Comparison of ENCODE assay signal across 10 cellular contexts in genomic region chr3:50243552-50243895, GRCh38. TPM values are rescaled to one million over a fixed set of nuclear protein-coding genes. Genes with fewer than 3 reads are reported as not detected.
A peak's percentile ranks its signal among the peaks of the same experiment; 100 is the strongest.
DNase-seq lines count a peak whose midpoint lies in the region; ATAC-seq and TF ChIP-seq lines count a peak whose summit lies in the region.
"Had no signal": no experiment of that assay in that cellular context is flagged by ENCODE, and none has a peak within 500 bp of the region (broad histone marks: within the 10 kb centered on the region; RNA-seq: fewer than 3 reads in every experiment).

No MANE protein-coding gene starts in this region.

- no TSS peak for BruUV-seq in OCI-LY7 (replicated peaks; lab: Mats Ljungman, UMichigan)

- H3K27ac Mint-ChIP-seq in neural crest cell (ENCODE audit: unreplicated experiment): peak overlapping the region; percentile 27

- H3K4me3 Mint-ChIP-seq in neural crest cell: peak overlapping the region; percentile 62

- CTCF ChIA-PET in AG04450 (lab: Charles Lee) (interaction anchor here (0.6 to 1.6 kb wide), 9 partner anchors 8 to 49 kb away, joined by 3 to 13 read pairs (median 4); no protein-coding TSS in a partner anchor), OCI-LY7 (lab: Charles Lee; ENCODE audit: unreplicated experiment) (interaction anchor here (0.6 to 1.3 kb wide), 3 partner anchors 14 to 94 kb away, joined by 3 to 4 read pairs (median 3); no protein-coding TSS in a partner anchor)

- POLR2A ChIA-PET in AG04450 (lab: Yijun Ruan, JAX) (no interaction called here), OCI-LY7 (lab: Charles Lee) (interaction anchor here (0.9 to 1.1 kb wide), 3 partner anchors 8 to 15 kb away, joined by 3 to 6 read pairs (median 3); partner anchors contain the start of gene GNAI2)

- peak overlapping the region; percentile 46 to 51 for H3K9ac ChIP-seq in duodenal mucosa (ENCODE audit: low read depth in 1 of 2, low read length in 2 of 2)

- intact Hi-C loops in OCI-LY7 (cut with micrococcal nuclease; ENCODE audit: unreplicated experiment): no loop called here

- no peak overlapping the region for H2AFZ ChIP-seq in OCI-LY7 (ENCODE audit: low read length)

- no peaks in the 10 kb centered on the region; the same call in 1 of the 2 replicates for H3K9me3 ChIP-seq in AG04450 (ENCODE audit: control insufficient read depth, insufficient read depth, low read length)
- no peaks in the 10 kb centered on the region for H3K9me3 ChIP-seq in OCI-LY7 (ENCODE audit: low read length)
- H3K9me3 ChIP-seq in duodenal mucosa (ENCODE audit: control insufficient read depth in 1 of 2, low read length in 2 of 2): no peaks in the 10 kb centered on the region

- peaks cover 46% of the 10 kb centered on the region; the same call in 1 of the 2 replicates for H3K36me3 ChIP-seq in OCI-LY7 (ENCODE audit: insufficient read depth, low read length)
- H3K36me3 ChIP-seq in duodenal mucosa (ENCODE audit: control insufficient read depth in 1 of 2, insufficient read depth in 2 of 2, low read length in 2 of 2): peaks cover 4 to 9% of the 10 kb centered on the region in 2 donors

- H3K9me3 Mint-ChIP-seq in neural crest cell: no peaks in the 10 kb centered on the region

- 0 out of 2 replicates have a peak overlapping the region, but pooled peaks have one; percentile 62 for H3K4me2 ChIP-seq in OCI-LY7 (ENCODE audit: low read length)

- no peak for ATAC-seq in HG03045 (IDR thresholded peaks at IDR 0.05; ENCODE audit: unreplicated experiment)
- ATAC-seq in GM21723 (IDR thresholded peaks at IDR 0.05; ENCODE audit: unreplicated experiment): no peak

- no peaks in the 10 kb centered on the region for H3K36me3 Mint-ChIP-seq in neural crest cell (ENCODE audit: low read depth)

- no peaks in the 10 kb centered on the region for H3K27me3 ChIP-seq in AG04450 (ENCODE audit: control insufficient read depth, insufficient read depth, low read length)
- no peaks in the 10 kb centered on the region for H3K27me3 ChIP-seq in duodenal mucosa (ENCODE audit: control insufficient read depth in 1 of 2, insufficient read depth in 2 of 2, low read length in 2 of 2)

- peaks cover 75% of the 10 kb centered on the region for H3K4me1 Mint-ChIP-seq in neural crest cell

- H3K4me1 ChIP-seq in OCI-LY7 (ENCODE audit: insufficient read depth, low read length, poor library complexity, severe bottlenecking): peaks cover 85% of the 10 kb centered on the region
- peaks cover 75 to 90% of the 10 kb centered on the region in 2 donors for H3K4me1 ChIP-seq in duodenal mucosa (ENCODE audit: control insufficient read depth in 1 of 2, insufficient read depth in 2 of 2, low read length in 2 of 2)

- H3K79me2 ChIP-seq in OCI-LY7 (ENCODE audit: insufficient read depth, low read depth, low read length): peaks cover 68% of the 10 kb centered on the region

- peaks cover 15% of the 10 kb centered on the region; the same call in 1 of the 2 replicates for H4K20me1 ChIP-seq in OCI-LY7 (ENCODE audit: insufficient read depth, low read length)

- H3K27ac ChIP-seq in AG04450 (ENCODE audit: low read depth, low read length) (peak overlapping the region; percentile 65), OCI-LY7 (ENCODE audit: low read depth, low read length, poor library complexity, severe bottlenecking) (peak overlapping the region; percentile 74), duodenal mucosa (ENCODE audit: low read depth, low read length) (peak overlapping the region; percentile 83)

- DNase-seq in AG04450 (ENCODE audit: low read depth, low spot score): no peak
- DNase-seq in OCI-LY7 (ENCODE audit: low spot score): no peak
- no peak for DNase-seq in neural crest cell (ENCODE audit: low read depth, low spot score)
- DNase-seq in NCI-H146 (lab: John Stamatoyannopoulos, UW): no peak
- DNase-seq in GM20000 (ENCODE audit: low spot score): no peak
- DNase-seq: foreskin melanocyte, NCI-H774 had no signal

- no peak for TF ChIP-seq CTCF in AG04450 (IDR thresholded peaks at IDR 0.05; ENCODE audit: low read depth, low read length)
- TF ChIP-seq CTCF in OCI-LY7 (conservative IDR thresholded peaks at IDR 0.05; ENCODE audit: low read length): no peak
- TF ChIP-seq CTCF in neural crest cell (conservative IDR thresholded peaks at IDR 0.05): no peak
- no peak for TF ChIP-seq CTCF in GM20000 (IDR thresholded peaks at IDR 0.05; ENCODE audit: extremely low read depth, missing control alignments)

- H3K4me3 ChIP-seq in AG04450 (ENCODE audit: low read depth, low read length) (no peak overlapping the region), OCI-LY7 (ENCODE audit: low read depth, low read length, poor library complexity, severe bottlenecking) (no peak overlapping the region), duodenal mucosa (ENCODE audit: low read depth in 1 of 2, low read length in 2 of 2) (peak overlapping the region in 1 of 2 donors; percentile 50)

- H3K27me3 Mint-ChIP-seq in neural crest cell (ENCODE audit: low read depth): no peaks in the 10 kb centered on the region

- no peaks in the 10 kb centered on the region for H3K9me2 ChIP-seq in OCI-LY7 (ENCODE audit: insufficient read depth, low read length)

RNA-seq across cellular contexts. Expression of gene GNAI2, which starts 7.5 kb away (rescaled TPM):
- polyA plus RNA-seq in AG04450 (2011; rRNA removed): 603 and 661 TPM in 2 replicates
- 528 and 617 TPM in 2 replicates for polyA minus RNA-seq in AG04450 (2011; rRNA and poly(A)+ RNA removed)
- 165 and 190 TPM in 2 replicates for total RNA-seq in OCI-LY7 (2014; rRNA removed; shearing (Covaris generic))
- total RNA-seq in OCI-LY7 (2022) (256 and 266 TPM in 2 replicates), neural crest cell (176 and 190 TPM in 2 replicates)

RNA-seq across cellular contexts. Expression of gene SEMA3B, which starts 25.4 kb away (rescaled TPM):
- polyA plus RNA-seq in AG04450 (2011; rRNA removed): 22.0 and 24.7 TPM in 2 replicates
- polyA minus RNA-seq in AG04450 (2011; rRNA and poly(A)+ RNA removed): 9.9 and 14.3 TPM in 2 replicates
- 0.10 and 0.28 TPM in 2 replicates for total RNA-seq in OCI-LY7 (2014; rRNA removed; shearing (Covaris generic))
- total RNA-seq in OCI-LY7 (2022) (0.82 and 1.2 TPM in 2 replicates), neural crest cell (2.3 and 2.9 TPM in 2 replicates)

RNA-seq across cellular contexts. Expression of gene LSMEM2, which starts 35.4 kb away (rescaled TPM):
- not detected in 2 replicates for polyA plus RNA-seq in AG04450 (2011; rRNA removed)
- not detected in 2 replicates for polyA minus RNA-seq in AG04450 (2011; rRNA and poly(A)+ RNA removed)
- not detected in 2 replicates for total RNA-seq in OCI-LY7 (2014; rRNA removed; shearing (Covaris generic))
- not detected in 2 replicates for total RNA-seq in OCI-LY7 (2022)
- total RNA-seq in neural crest cell: not detected in 2 replicates

RNA-seq across cellular contexts. Expression of gene SLC38A3, which starts 38.5 kb away (rescaled TPM):
- 0.06 and 0.11 TPM in 2 replicates for polyA plus RNA-seq in AG04450 (2011; rRNA removed)
- polyA minus RNA-seq in AG04450 (2011; rRNA and poly(A)+ RNA removed): not detected in 2 replicates
- total RNA-seq in OCI-LY7 (2014; rRNA removed; shearing (Covaris generic)): not detected in 2 replicates
- total RNA-seq in OCI-LY7 (2022) (not detected in 2 replicates), neural crest cell (1.8 and 2.7 TPM in 2 replicates)

RNA-seq across cellular contexts. Expression of gene IFRD2, which starts 48.7 kb away (rescaled TPM):
- 19.3 and 20.6 TPM in 2 replicates for polyA plus RNA-seq in AG04450 (2011; rRNA removed)
- 12.0 and 12.7 TPM in 2 replicates for polyA minus RNA-seq in AG04450 (2011; rRNA and poly(A)+ RNA removed)
- 73.1 and 95.5 TPM in 2 replicates for total RNA-seq in OCI-LY7 (2014; rRNA removed; shearing (Covaris generic))
- 93.3 and 97.3 TPM in 2 replicates for total RNA-seq in OCI-LY7 (2022)
- total RNA-seq in neural crest cell: 69.2 and 77.1 TPM in 2 replicates
